8 cellular contexts compared by ENCODE assay signal in the genomic region with DNA sequence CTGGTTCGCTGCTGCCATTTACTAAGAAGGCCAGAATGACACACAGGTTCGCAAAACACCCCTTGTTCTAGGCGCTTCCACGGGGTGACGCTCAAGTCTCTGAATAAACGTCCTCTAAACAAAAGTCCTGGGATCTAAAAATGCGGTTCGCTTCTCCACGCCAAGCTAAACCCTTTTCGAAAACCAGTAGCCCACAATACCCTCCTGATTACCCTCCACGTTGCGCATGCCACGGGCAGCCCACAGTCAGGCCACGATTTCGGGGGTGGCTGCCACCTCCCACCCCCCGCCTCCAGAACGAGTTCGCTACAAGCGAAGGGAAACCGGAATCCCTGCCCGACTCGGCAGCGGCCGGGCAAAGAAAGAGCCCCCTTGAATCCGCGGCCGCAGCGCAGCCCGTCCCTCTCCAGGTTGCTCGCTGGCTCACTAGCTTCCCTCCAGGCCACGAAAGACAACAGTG. TPM values are rescaled to one million over a fixed set of nuclear protein-coding genes. Genes with fewer than 3 reads are reported as not detected.
DNase-seq lines count a peak whose midpoint lies in the region; ATAC-seq and TF ChIP-seq lines count a peak whose summit lies in the region.

No MANE protein-coding gene starts in this region.

- TSS peak; percentile 59 for BruUV-seq in mammary epithelial cell (replicated peaks; lab: Mats Ljungman, UMichigan)

- DNase-seq in AG09319 (ENCODE audit: extremely low read depth, low read depth) (no peak), T follicular helper cell (ENCODE audit: low read depth) (peak; percentile 19), mammary epithelial cell (peak; percentile 16), kidney tubule cell (ENCODE audit: low spot score) (peak; percentile 37), NCI-H1930 (lab: John Stamatoyannopoulos, UW) (no peak)
- peak; percentile 18 to 19 for DNase-seq in stimulated activated CD4-positive, alpha-beta T cell treated with anti-CD3 and anti-CD28 coated beads, Interleukin-2, amount 100 ng/mL, for 48 hours

- H3K27me3 ChIP-seq in mammary epithelial cell (ENCODE audit: insufficient read depth, low read length): no peaks in the 10 kb centered on the region

- H3K9ac ChIP-seq in mammary epithelial cell (ENCODE audit: insufficient read depth, low read length): peak overlapping the region; percentile 62

- TF ChIP-seq CTCF in AG09319 (IDR thresholded peaks at IDR 0.05; ENCODE audit: low read depth, low read length) (peak; percentile 19), mammary epithelial cell (conservative IDR thresholded peaks at IDR 0.05 in 1 of 2, IDR thresholded peaks at IDR 0.05 in 1 of 2; ENCODE audit: extremely low read depth in 1 of 2, insufficient read depth in 1 of 2, low read depth in 1 of 2, low read length in 2 of 2) (peak in 1 of 2 donors; percentile 25)

- H2AFZ ChIP-seq in mammary epithelial cell (ENCODE audit: low read depth, low read length): peak overlapping the region; percentile 85

- H3K4me1 ChIP-seq in mammary epithelial cell (ENCODE audit: insufficient read depth, low read length): peaks cover 8% of the 10 kb centered on the region

- H3K4me2 ChIP-seq in mammary epithelial cell (ENCODE audit: insufficient read depth, low read depth, low read length): peak overlapping the region; percentile 73

- dilution Hi-C loops in mammary epithelial cell (cut with HindIII; ENCODE audit: low sequenced_read_pairs): no loop called here

- CTCF ChIA-PET in mammary epithelial cell (lab: Charles Lee; ENCODE audit: low non-redundant PET): no interaction called here

- no peaks in the 10 kb centered on the region for H3K9me3 ChIP-seq in mammary epithelial cell (replicated peaks; ENCODE audit: insufficient read depth, low read length)

- in situ Hi-C loops in mammary epithelial cell (cut with MboI; ENCODE audit: low sequenced_read_pairs in 2 of 2): no loop called here

- peaks cover 10% of the 10 kb centered on the region for H4K20me1 ChIP-seq in mammary epithelial cell (ENCODE audit: insufficient read depth, low read length)

- WGBS in mammary epithelial cell (ENCODE audit: low coverage, missing lambda C conversion rate): 34% methylated on average over 14 of the region's 31 CpGs

- peaks cover 6% of the 10 kb centered on the region for H3K36me3 ChIP-seq in mammary epithelial cell (ENCODE audit: insufficient read depth, low read length)

- H3K4me3 ChIP-seq in mammary epithelial cell (replicated peaks in 1 of 3; ENCODE audit: insufficient read depth in 1 of 3, low read depth in 2 of 3, low read length in 3 of 3): peak overlapping the region; percentile 43 to 80 (median 69)

- peak; percentile 19 for ATAC-seq in GM19023 (IDR thresholded peaks at IDR 0.05; ENCODE audit: unreplicated experiment)
- ATAC-seq in HG03342 (IDR thresholded peaks at IDR 0.05; ENCODE audit: unreplicated experiment): peak; percentile 21

- H3K79me2 ChIP-seq in mammary epithelial cell (ENCODE audit: insufficient read depth, low read length): peaks cover 57% of the 10 kb centered on the region

- intact Hi-C loops in mammary epithelial cell (cut with micrococcal nuclease): loop anchor here (1.0 to 5.0 kb wide), 4 partner anchors 61 to 151 kb away; partner anchors contain the start of genes NDUFA1, NKAP, RNF113A and UPF3B

- peak overlapping the region; percentile 78 for H3K27ac ChIP-seq in mammary epithelial cell (ENCODE audit: insufficient read depth, low read depth, low read length)

RNA-seq across cellular contexts. Expression of gene RPL39, which starts 0.4 kb away (rescaled TPM):
- 1,000 to 10,000 TPM; 1,137 to 1,408 TPM for total RNA-seq in mammary epithelial cell
- polyA plus RNA-seq in mammary epithelial cell: 2,619 TPM
- polyA minus RNA-seq in mammary epithelial cell: 71.0 TPM

RNA-seq across cellular contexts. Expression of gene SOWAHD, which starts 32.6 kb away (rescaled TPM):
- under 1 TPM in 1 of 2 donors, not detected in 1; 0.33 TPM for total RNA-seq in mammary epithelial cell
- polyA plus RNA-seq in mammary epithelial cell: 0.18 TPM
- not detected for polyA minus RNA-seq in mammary epithelial cell

Comparison
In these comparisons a context has a peak if more than half of its experiments do, and no peak if none do; other contexts are left out.
1. DNase-seq: peak in T follicular helper cell (single experiment), mammary epithelial cell (single experiment), kidney tubule cell (single experiment) and stimulated activated CD4-positive, alpha-beta T cell treated with anti-CD3 and anti-CD28 coated beads, Interleukin-2, amount 100 ng/mL, for 48 hours (2 of 2); none in AG09319 (single experiment) and NCI-H1930 (0 of 2).